ENCODE assay signal across 1 cellular context in genomic region chr18:50192903-50193795, GRCh38.
TF ChIP-seq lines count a peak whose summit lies in the region.

No MANE protein-coding gene starts in this region.

TF ChIP-seq in SK-N-SH, 30 proteins besides CTCF, POLR2A, EP300 and RAD21 (continued from another document):
- TF ChIP-seq REST (IDR thresholded peaks at IDR 0.05; ENCODE audit: low read depth, low read length): no peak
- TF ChIP-seq CHD2 (IDR thresholded peaks at IDR 0.05; ENCODE audit: low read length, partially characterized antibody): no peak
TF ChIP-seq in SK-N-SH: peak in this region for 0.
